ENCODE assay signal across 8 cellular contexts in the genomic region with DNA sequence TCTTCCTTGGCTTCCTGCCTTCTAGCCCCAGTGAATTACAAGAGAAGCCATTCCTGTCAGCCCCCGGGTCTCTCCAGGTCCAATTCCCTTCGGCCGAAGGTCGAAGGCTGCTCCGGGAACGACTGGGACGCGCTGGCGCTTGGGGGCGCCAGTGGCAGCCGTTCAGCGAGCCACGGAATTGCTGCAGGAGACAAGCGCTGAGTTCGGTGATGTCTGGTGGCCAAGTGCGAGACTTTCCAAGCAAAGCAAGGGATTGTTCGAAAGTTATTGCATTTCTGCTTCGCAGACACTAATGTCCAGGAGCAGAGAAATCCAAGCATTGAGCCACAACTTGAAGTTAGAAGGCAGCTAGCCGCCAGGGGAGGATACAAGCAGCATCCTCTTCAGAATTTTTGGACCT. TPM values are rescaled to one million over a fixed set of nuclear protein-coding genes. Genes with fewer than 3 reads are reported as not detected.
DNase-seq lines count a peak whose midpoint lies in the region; ATAC-seq, FAIRE-seq and TF ChIP-seq lines count a peak whose summit lies in the region.

No MANE protein-coding gene starts in this region.

- TF ChIP-seq CTCF in RWPE1 (conservative IDR thresholded peaks at IDR 0.05; ENCODE audit: low read depth) = no peak; the same call in 1 of the 2 replicates
- peak; percentile 54 for TF ChIP-seq CTCF in foreskin keratinocyte (conservative IDR thresholded peaks at IDR 0.05)

- ATAC-seq in foreskin keratinocyte = peak; percentile 34
- ATAC-seq in GM21576 (IDR thresholded peaks at IDR 0.05; ENCODE audit: unreplicated experiment) = no peak
- no peak for ATAC-seq in HG02973 (IDR thresholded peaks at IDR 0.05; ENCODE audit: unreplicated experiment)

- POLR2A ChIA-PET in RWPE1 (lab: Yijun Ruan, JAX; ENCODE audit: low non-redundant PET) = no interaction called here

- H3K27me3 Mint-ChIP-seq in activated T-cell treated with anti-CD3 and anti-CD28 coated beads, Interleukin-2, amount 50 U/mL, for 24 hours = peaks cover 62% of the 10 kb centered on the region

- H3K27me3 ChIP-seq in foreskin keratinocyte = peaks cover 87% of the 10 kb centered on the region

- no peak overlapping the region for H3K27ac ChIP-seq in RWPE1
- no peak overlapping the region for H3K27ac ChIP-seq in foreskin keratinocyte

- H3K4me1 Mint-ChIP-seq in activated T-cell treated with anti-CD3 and anti-CD28 coated beads, Interleukin-2, amount 50 U/mL, for 24 hours (ENCODE audit: low read depth) = peaks cover 26% of the 10 kb centered on the region

- intact Hi-C loops in posterior cingulate gyrus (cut with DNase I) = loop anchor here (5.0 to 10.0 kb wide), 2 partner anchors 145 to 628 kb away; no protein-coding TSS in a partner anchor

- peak overlapping the region; percentile 15 for H3K4me3 Mint-ChIP-seq in activated T-cell treated with anti-CD3 and anti-CD28 coated beads, Interleukin-2, amount 50 U/mL, for 24 hours

- H3K27ac Mint-ChIP-seq in activated T-cell treated with anti-CD3 and anti-CD28 coated beads, Interleukin-2, amount 50 U/mL, for 24 hours = no peak overlapping the region

- H3K9me3 Mint-ChIP-seq in activated T-cell treated with anti-CD3 and anti-CD28 coated beads, Interleukin-2, amount 50 U/mL, for 24 hours = no peaks in the 10 kb centered on the region

- peak; percentile 31 for DNase-seq in activated T-cell treated with anti-CD3 and anti-CD28 coated beads, Interleukin-2, amount 50 U/mL, for 24 hours
- DNase-seq in activated T-cell treated with anti-CD3 and anti-CD28 coated beads, Interleukin-2, amount 50 U/mL, for 1 hour = no peak
- DNase-seq in RWPE1 (ENCODE audit: low spot score) (peak; percentile 2), foreskin keratinocyte (peak in 1 of 2 donors; percentile 25), posterior cingulate gyrus (peak; percentile 35 to 95 (median 62)), HTR-8/SVneo (ENCODE audit: insufficient read length, low spot score) (no peak)

- no peak for FAIRE-seq in HTR-8/SVneo (lab: Jason Lieb, UNC)

- CTCF ChIA-PET in RWPE1 (lab: Yijun Ruan, JAX) = interaction anchor here (0.6 kb wide), 1 partner anchor 311 kb away, joined by 3 read pairs; no protein-coding TSS in a partner anchor

- no peaks in the 10 kb centered on the region for H3K4me1 ChIP-seq in foreskin keratinocyte

- peaks cover 2% of the 10 kb centered on the region for H3K36me3 Mint-ChIP-seq in activated T-cell treated with anti-CD3 and anti-CD28 coated beads, Interleukin-2, amount 50 U/mL, for 24 hours (ENCODE audit: low read depth)

RNA-seq across cellular contexts. Expression of gene DKK2, which starts 1.1 kb away (rescaled TPM):
- total RNA-seq in foreskin keratinocyte = 0.32 and 0.54 TPM in 2 replicates
- polyA plus RNA-seq in foreskin keratinocyte = 0.12 and 0.13 TPM in 2 replicates

Comparison
In these comparisons a context has a peak if more than half of its experiments do, and no peak if none do; other contexts are left out.
1. DNase-seq: peak in activated T-cell treated with anti-CD3 and anti-CD28 coated beads, Interleukin-2, amount 50 U/mL, for 24 hours (single experiment), RWPE1 (single experiment) and posterior cingulate gyrus (10 of 10); none in activated T-cell treated with anti-CD3 and anti-CD28 coated beads, Interleukin-2, amount 50 U/mL, for 1 hour (single experiment) and HTR-8/SVneo (single experiment).